Comparison of ENCODE assay signal across 9 cellular contexts in genomic region chr6:105485456-105485855, GRCh38.
DNase-seq lines count a peak whose midpoint lies in the region; ATAC-seq and TF ChIP-seq lines count a peak whose summit lies in the region.
"Had no signal": no experiment of that assay in that cellular context is flagged by ENCODE, and none has a peak within 500 bp of the region (broad histone marks: within the 10 kb centered on the region; RNA-seq: fewer than 3 reads in every experiment).

No MANE protein-coding gene starts in this region.

- peak; percentile 20 for DNase-seq in ELF-1 (ENCODE audit: low read depth, low spot score)
- DNase-seq in SW480 (ENCODE audit: low spot score): peak; percentile 4
- no peak for DNase-seq in type B pancreatic cell (ENCODE audit: extremely low spot score, unreplicated experiment)
- DNase-seq in EL: no peak
- DNase-seq in NCI-H1436 treated with DMSO at 0.1 percent for 48 hours (lab: John Stamatoyannopoulos, UW): no peak
- DNase-seq: H9 had no signal

- TF ChIP-seq CTCF in type B pancreatic cell (conservative IDR thresholded peaks at IDR 0.05): no peak

- peaks cover 29% of the 10 kb centered on the region for H3K4me1 Mint-ChIP-seq in type B pancreatic cell (ENCODE audit: unreplicated experiment)

- no peaks in the 10 kb centered on the region for H3K36me3 Mint-ChIP-seq in type B pancreatic cell

- peaks cover 6% of the 10 kb centered on the region for H3K27me3 Mint-ChIP-seq in type B pancreatic cell

- no peaks in the 10 kb centered on the region for H3K9me3 Mint-ChIP-seq in type B pancreatic cell
- H3K9me3 Mint-ChIP-seq: H9 had no signal

- no peak overlapping the region for H3K27ac Mint-ChIP-seq in type B pancreatic cell
- H3K27ac Mint-ChIP-seq: H9 had no signal

- peak; percentile 65 for ATAC-seq in GM19463 (IDR thresholded peaks at IDR 0.05; ENCODE audit: unreplicated experiment)
- ATAC-seq in HG03196 (IDR thresholded peaks at IDR 0.05; ENCODE audit: unreplicated experiment): peak; percentile 53
- no peak for ATAC-seq in GM18868 (IDR thresholded peaks at IDR 0.05; ENCODE audit: unreplicated experiment)

- no peak overlapping the region for H3K4me3 Mint-ChIP-seq in type B pancreatic cell
- H3K4me3 Mint-ChIP-seq: H9 had no signal

Comparison
In these comparisons a context has a peak if more than half of its experiments do, and no peak if none do; other contexts are left out.
1. DNase-seq: peak in ELF-1 (single experiment) and SW480 (single experiment); none in type B pancreatic cell (single experiment), EL (single experiment) and NCI-H1436 treated with DMSO at 0.1 percent for 48 hours (single experiment).